Comparison of ENCODE assay signal across 9 cellular contexts in genomic region chr14:61466249-61466904, GRCh38.
DNase-seq lines count a peak whose midpoint lies in the region; ATAC-seq and TF ChIP-seq lines count a peak whose summit lies in the region.
"Had no signal": no experiment of that assay in that cellular context is flagged by ENCODE, and none has a peak within 500 bp of the region (broad histone marks: within the 10 kb centered on the region; RNA-seq: fewer than 3 reads in every experiment).

No MANE protein-coding gene starts in this region.

- no peak for TF ChIP-seq CTCF in prostate gland (IDR thresholded peaks at IDR 0.05)

- TF ChIP-seq POLR2A in prostate gland (IDR thresholded peaks at IDR 0.05): no peak

- H3K4me1 Mint-ChIP-seq in activated CD8-positive, alpha-beta T cell treated with anti-CD3 and anti-CD28 coated beads, Interleukin-2, amount 10 ng/mL, durations not matched to agents 7 days and 5 days (ENCODE audit: low read depth): peaks cover 75% of the 10 kb centered on the region

- no peak overlapping the region for H3K27ac Mint-ChIP-seq in activated CD8-positive, alpha-beta T cell treated with anti-CD3 and anti-CD28 coated beads, Interleukin-2, amount 10 ng/mL, durations not matched to agents 7 days and 5 days

- ATAC-seq in activated CD8-positive, alpha-beta T cell treated with anti-CD3 and anti-CD28 coated beads, Interleukin-2, amount 10 ng/mL, durations not matched to agents 7 days and 5 days: no peak
- ATAC-seq in HG03175 (IDR thresholded peaks at IDR 0.05; ENCODE audit: unreplicated experiment) (no peak), HG02973 (IDR thresholded peaks at IDR 0.05; ENCODE audit: unreplicated experiment) (no peak)
- ATAC-seq: K562 had no signal

- 45% methylated on average over 17 of the region's 17 CpGs for WGBS in prostate gland

- CTCF ChIA-PET in activated CD8-positive, alpha-beta T cell treated with anti-CD3 and anti-CD28 coated beads, Interleukin-2, amount 10 ng/mL, durations not matched to agents 7 days and 5 days (lab: Charles Lee): interaction anchor here (1.0 to 1.8 kb wide), 2 partner anchors 10 to 264 kb away, joined by 3 to 5 read pairs; no protein-coding TSS in a partner anchor

- H3K27me3 Mint-ChIP-seq in activated CD8-positive, alpha-beta T cell treated with anti-CD3 and anti-CD28 coated beads, Interleukin-2, amount 10 ng/mL, durations not matched to agents 7 days and 5 days (ENCODE audit: low read depth): no peaks in the 10 kb centered on the region

- no peak overlapping the region for H3K4me3 ChIP-seq in prostate gland
- H3K4me3 ChIP-seq: K562 had no signal

- peak overlapping the region; percentile 50 to 57 for H3K27ac ChIP-seq in prostate gland

- H3K27me3 ChIP-seq in prostate gland (replicated peaks; ENCODE audit: insufficient read depth): no peaks in the 10 kb centered on the region

- H3K4me1 ChIP-seq in prostate gland (replicated peaks): peaks cover 5% of the 10 kb centered on the region

- H3K9me3 Mint-ChIP-seq in activated CD8-positive, alpha-beta T cell treated with anti-CD3 and anti-CD28 coated beads, Interleukin-2, amount 10 ng/mL, durations not matched to agents 7 days and 5 days (ENCODE audit: insufficient read depth): peaks cover 3% of the 10 kb centered on the region

- DNase-seq in GM03348 (ENCODE audit: low spot score): peak; percentile 87
- DNase-seq in activated CD8-positive, alpha-beta T cell treated with anti-CD3 and anti-CD28 coated beads, Interleukin-2, amount 10 ng/mL, durations not matched to agents 7 days and 5 days: peak; percentile 19
- peak; percentile 85 for DNase-seq in cardiac septum (ENCODE audit: low spot score)
- DNase-seq in prostate gland (ENCODE audit: low spot score): no peak
- DNase-seq in OCI-M1 (lab: John Stamatoyannopoulos, UW): no peak
- DNase-seq in T-helper 1 cell: no peak

- no peak overlapping the region for H3K4me3 Mint-ChIP-seq in activated CD8-positive, alpha-beta T cell treated with anti-CD3 and anti-CD28 coated beads, Interleukin-2, amount 10 ng/mL, durations not matched to agents 7 days and 5 days

- peaks cover 92% of the 10 kb centered on the region for H3K36me3 Mint-ChIP-seq in activated CD8-positive, alpha-beta T cell treated with anti-CD3 and anti-CD28 coated beads, Interleukin-2, amount 10 ng/mL, durations not matched to agents 7 days and 5 days (ENCODE audit: low read depth)

- intact Hi-C loops in cardiac septum (cut with DNase I) (loop anchor here (5.0 kb wide), 1 partner anchor 286 kb away; no protein-coding TSS in a partner anchor), prostate gland (cut with DNase I) (no loop called here)

- POLR2A ChIA-PET in activated CD8-positive, alpha-beta T cell treated with anti-CD3 and anti-CD28 coated beads, Interleukin-2, amount 10 ng/mL, durations not matched to agents 7 days and 5 days (lab: Charles Lee): interaction anchor here (1.2 kb wide), 1 partner anchor 11 kb away, joined by 3 read pairs; no protein-coding TSS in a partner anchor

- no peaks in the 10 kb centered on the region for H3K36me3 ChIP-seq in prostate gland

- H3K9me3 ChIP-seq in prostate gland: no peaks in the 10 kb centered on the region

Comparison
In these comparisons a context has a peak if more than half of its experiments do, and no peak if none do; other contexts are left out.
1. DNase-seq: peak in GM03348 (single experiment), activated CD8-positive, alpha-beta T cell treated with anti-CD3 and anti-CD28 coated beads, Interleukin-2, amount 10 ng/mL, durations not matched to agents 7 days and 5 days (single experiment) and cardiac septum (single experiment); none in prostate gland (single experiment), OCI-M1 (single experiment) and T-helper 1 cell (0 of 5).